ENCODE assay signal across 31 cellular contexts in genomic region chrX:69613946-69614345, GRCh38. TPM values are rescaled to one million over a fixed set of nuclear protein-coding genes. Genes with fewer than 3 reads are reported as not detected.
"Had no signal": no experiment of that assay in that cellular context is flagged by ENCODE, and none has a peak within 500 bp of the region (broad histone marks: within the 10 kb centered on the region; RNA-seq: fewer than 3 reads in every experiment).

No MANE protein-coding gene starts in this region.

- DNase-seq: naive thymus-derived CD8-positive, alpha-beta T cell; nephron progenitor cell; nucleus accumbens; pancreas; psoas muscle; right cardiac atrium; spleen; stimulated activated CD4-positive, alpha-beta T cell treated with anti-CD3 and anti-CD28 coated beads, Interleukin-12 subunit alpha, Interleukin-12 subunit beta, amount 100 ng/mL, for 4 hours; stimulated activated CD4-positive, alpha-beta T cell treated with anti-CD3 and anti-CD28 coated beads, Interleukin-1b, Interleukin-23, amount 100 ng/mL, for 48 hours; stimulated activated CD4-positive, alpha-beta T cell treated with anti-CD3 and anti-CD28 coated beads, Interleukin-4, amount 100 ng/mL, for 1 hour; stimulated activated CD4-positive, alpha-beta T cell treated with anti-CD3 and anti-CD28 coated beads, Interleukin-4, amount 100 ng/mL, for 4 hours; stimulated activated CD8-positive, alpha-beta memory T cell treated with anti-CD3 and anti-CD28 coated beads, Interleukin-4, amount 100 ng/mL, for 48 hours; stimulated activated naive CD4-positive, alpha-beta T cell; stimulated activated naive CD8-positive, alpha-beta T cell treated with anti-CD3 and anti-CD28 coated beads, Interleukin-15, amount 100 ng/mL, for 72 hours; stimulated activated naive CD8-positive, alpha-beta T cell treated with anti-CD3 and anti-CD28 coated beads, Interleukin-15, Interleukin-2, amounts not matched to agents 100 U/mL and 50 U/mL, for 24 hours; substantia nigra; testis; tibial artery; transverse colon; upper lobe of right lung; uterus had no signal

- H3K27me3 Mint-ChIP-seq: stimulated activated memory B cell treated with anti-CD40 and anti-IgM and Interleukin-4, amounts not matched to agents 10 μg/mL and 1 μg/mL and 100 μg/mL, for 72 hours had no signal

- H3K9me3 Mint-ChIP-seq: naive thymus-derived CD8-positive, alpha-beta T cell; natural killer cell treated with Interleukin-12 subunit alpha and Interleukin-12 subunit beta and Interleukin-15 and Interleukin-18, amount 100 ng/mL, for 72 hours; stimulated activated memory B cell treated with anti-CD40 and anti-IgM and Interleukin-4, amounts not matched to agents 10 μg/mL and 1 μg/mL and 100 μg/mL, for 72 hours; stimulated activated naive CD8-positive, alpha-beta T cell treated with anti-CD3 and anti-CD28 coated beads, Interleukin-15, amount 100 ng/mL, for 72 hours; type B pancreatic cell had no signal

- H3K36me3 ChIP-seq: neutrophil, pancreas, spleen, suprapubic skin, tibial artery, transverse colon, upper lobe of right lung, uterus had no signal

- H3K4me2 ChIP-seq: smooth muscle cell had no signal

- ATAC-seq: naive thymus-derived CD8-positive, alpha-beta T cell; natural killer cell treated with Interleukin-12 subunit alpha and Interleukin-12 subunit beta and Interleukin-15 and Interleukin-18, amount 100 ng/mL, for 72 hours; pancreas; psoas muscle; right cardiac atrium; sciatic nerve; stimulated activated memory B cell treated with anti-CD40 and anti-IgM and Interleukin-4, amounts not matched to agents 10 μg/mL and 1 μg/mL and 100 μg/mL, for 72 hours; stimulated activated naive CD8-positive, alpha-beta T cell treated with anti-CD3 and anti-CD28 coated beads, Interleukin-15, amount 100 ng/mL, for 72 hours; stimulated activated naive CD8-positive, alpha-beta T cell treated with anti-CD3 and anti-CD28 coated beads, Interleukin-15, Interleukin-2, amounts not matched to agents 100 U/mL and 50 U/mL, for 24 hours; upper lobe of right lung had no signal

- H3K27ac Mint-ChIP-seq: natural killer cell treated with Interleukin-12 subunit alpha and Interleukin-12 subunit beta and Interleukin-15 and Interleukin-18, amount 100 ng/mL, for 72 hours; nephron progenitor cell; stimulated activated memory B cell treated with anti-CD40 and anti-IgM and Interleukin-4, amounts not matched to agents 10 μg/mL and 1 μg/mL and 100 μg/mL, for 72 hours; stimulated activated naive CD8-positive, alpha-beta T cell treated with anti-CD3 and anti-CD28 coated beads, Interleukin-15, amount 100 ng/mL, for 72 hours; type B pancreatic cell had no signal

- H3K4me3 Mint-ChIP-seq: natural killer cell treated with Interleukin-12 subunit alpha and Interleukin-12 subunit beta and Interleukin-15 and Interleukin-18, amount 100 ng/mL, for 72 hours; nephron progenitor cell; neural crest cell; stimulated activated memory B cell treated with anti-CD40 and anti-IgM and Interleukin-4, amounts not matched to agents 10 μg/mL and 1 μg/mL and 100 μg/mL, for 72 hours; stimulated activated naive CD8-positive, alpha-beta T cell treated with anti-CD3 and anti-CD28 coated beads, Interleukin-15, amount 100 ng/mL, for 72 hours; type B pancreatic cell had no signal

- H3K4me1 ChIP-seq: pancreas, psoas muscle, testis, upper lobe of right lung, uterus had no signal

- H3K27ac ChIP-seq: neutrophil, pancreas, psoas muscle, skin epidermis, spleen, suprapubic skin, testis, tibial artery, transverse colon, upper lobe of right lung had no signal

- H3K9me3 ChIP-seq: neutrophil, pancreas, psoas muscle, spleen, suprapubic skin, testis, tibial artery, transverse colon, upper lobe of right lung, uterus had no signal

- H3K4me1 Mint-ChIP-seq: stimulated activated memory B cell treated with anti-CD40 and anti-IgM and Interleukin-4, amounts not matched to agents 10 μg/mL and 1 μg/mL and 100 μg/mL, for 72 hours had no signal

- H3K27me3 ChIP-seq: pancreas, suprapubic skin, testis, tibial artery, transverse colon, upper lobe of right lung had no signal

- H3K36me3 Mint-ChIP-seq: naive thymus-derived CD8-positive, alpha-beta T cell; natural killer cell treated with Interleukin-12 subunit alpha and Interleukin-12 subunit beta and Interleukin-15 and Interleukin-18, amount 100 ng/mL, for 72 hours; stimulated activated memory B cell treated with anti-CD40 and anti-IgM and Interleukin-4, amounts not matched to agents 10 μg/mL and 1 μg/mL and 100 μg/mL, for 72 hours; type B pancreatic cell had no signal

- H3K4me3 ChIP-seq: pancreas, psoas muscle, skin epidermis, smooth muscle cell, spleen, suprapubic skin, testis, tibial artery, transverse colon, upper lobe of right lung, uterus had no signal

- FAIRE-seq: pancreas had no signal

RNA-seq across cellular contexts. Expression of gene EDA, which starts 2.0 kb away (rescaled TPM):
- total RNA-seq: osteocyte had no signal
- polyA plus RNA-seq: smooth muscle cell had no signal
